1 cellular context compared by ENCODE assay signal in genomic region chr5:179367491-179367890, GRCh38.
TF ChIP-seq lines count a peak whose summit lies in the region.

No MANE protein-coding gene starts in this region.

TF ChIP-seq in WTC11, 78 proteins besides CTCF, POLR2A, EP300 and RAD21 (continued from another document):
- no peak for TF ChIP-seq E2F5 (CRISPR knock-in tag; IDR thresholded peaks at IDR 0.05)
